ENCODE assay signal across 8 cellular contexts in genomic region chr17:82230627-82231311, GRCh38. TPM values are rescaled to one million over a fixed set of nuclear protein-coding genes. Genes with fewer than 3 reads are reported as not detected.
A peak's percentile ranks its signal among the peaks of the same experiment; 100 is the strongest.
DNase-seq lines count a peak whose midpoint lies in the region; ATAC-seq and TF ChIP-seq lines count a peak whose summit lies in the region.

No MANE protein-coding gene starts in this region.

- no peaks in the 10 kb centered on the region for H3K36me3 Mint-ChIP-seq in T-cell
- H3K36me3 Mint-ChIP-seq in brain: no peaks in the 10 kb centered on the region

- no peaks in the 10 kb centered on the region for H3K36me3 ChIP-seq in iPS-15b (ENCODE audit: control insufficient read depth, insufficient read depth, low read length)

- H3K9ac ChIP-seq in iPS-15b (ENCODE audit: low read depth, low read length): no peak overlapping the region

- POLR2A ChIA-PET in T-cell (lab: Charles Lee): no interaction called here

- H3K4me1 ChIP-seq in iPS-15b (ENCODE audit: control insufficient read depth, insufficient read depth, low read length): no peaks in the 10 kb centered on the region

- ATAC-seq in HG03108 (IDR thresholded peaks at IDR 0.05; ENCODE audit: unreplicated experiment): peak; percentile 38
- ATAC-seq in T-cell (replicated peaks in 1 of 4): peak; percentile 14 to 23 (median 18)
- no peak for ATAC-seq in GM18867 (IDR thresholded peaks at IDR 0.05; ENCODE audit: unreplicated experiment)

- H3K4me1 Mint-ChIP-seq in T-cell (peaks cover 9 to 20% (median 10%) of the 10 kb centered on the region in 3 donors), brain (peaks cover 25% of the 10 kb centered on the region)

- H3K27ac Mint-ChIP-seq in T-cell (peak overlapping the region in 1 of 2 donors; percentile 83), brain (no peak overlapping the region)

- peak; percentile 50 for DNase-seq in NCI-H345 (lab: John Stamatoyannopoulos, UW)
- no peak for DNase-seq in NCI-H345 treated with DMSO at 0.1 percent for 48 hours (lab: John Stamatoyannopoulos, UW; ENCODE audit: unreplicated experiment)
- DNase-seq in T-cell: peak in 20 of 34 experiments; percentile 32 to 58 (median 43)
- peak; percentile 73 for DNase-seq in skeletal muscle cell (ENCODE audit: low read depth)

- H3K4me3 Mint-ChIP-seq in T-cell: peak overlapping the region; percentile 70 to 80 (median 76)
- peak overlapping the region in 4 of 5 experiments; percentile 83 to 88 (median 85) for H3K4me3 Mint-ChIP-seq in brain

- peak in 1 of 2 experiments; percentile 65 for TF ChIP-seq CTCF in brain (conservative IDR thresholded peaks at IDR 0.05)

- H3K9me3 ChIP-seq in iPS-15b (ENCODE audit: control insufficient read depth, insufficient read depth, low read length): no peaks in the 10 kb centered on the region

- H3K4me3 ChIP-seq in iPS-15b (ENCODE audit: low read depth, low read length) (peak overlapping the region; percentile 53), skeletal muscle cell (ENCODE audit: low read depth, low read length) (peak overlapping the region; percentile 93)

- H3K9me3 Mint-ChIP-seq in T-cell: no peaks in the 10 kb centered on the region
- no peaks in the 10 kb centered on the region for H3K9me3 Mint-ChIP-seq in brain

- CTCF ChIA-PET in T-cell (lab: Charles Lee): no interaction called here

- peaks cover 16% of the 10 kb centered on the region for H3K27me3 ChIP-seq in iPS-15b (ENCODE audit: control insufficient read depth, insufficient read depth, low read length)

- H3K27me3 Mint-ChIP-seq in T-cell (no peaks in the 10 kb centered on the region), brain (peaks cover 22% of the 10 kb centered on the region)

RNA-seq across cellular contexts. Expression of gene SLC16A3, which starts 1.9 kb away (rescaled TPM):
- 10 to 100 TPM; 31.9 to 47.3 (median 40.9) TPM for total RNA-seq in T-cell
- polyA plus RNA-seq in brain (ENCODE audit: insufficient read depth, low read depth, low replicate concordance): 8.7 TPM

RNA-seq across cellular contexts. Expression of gene CCDC57, which starts 18.1 kb away (rescaled TPM):
- total RNA-seq in T-cell: 100 to 1,000 TPM in 3 of 5 donors, 10 to 100 TPM in 2; 86.4 to 127 (median 103) TPM
- polyA plus RNA-seq in brain (ENCODE audit: insufficient read depth, low read depth, low replicate concordance): 15.6 TPM

RNA-seq across cellular contexts. Expression of gene CSNK1D, which starts 42.7 kb away (rescaled TPM):
- total RNA-seq in T-cell: 100 to 1,000 TPM; 177 to 273 (median 194) TPM
- 62.3 TPM for polyA plus RNA-seq in brain (ENCODE audit: insufficient read depth, low read depth, low replicate concordance)
